8 cellular contexts compared by ENCODE assay signal in the genomic region with DNA sequence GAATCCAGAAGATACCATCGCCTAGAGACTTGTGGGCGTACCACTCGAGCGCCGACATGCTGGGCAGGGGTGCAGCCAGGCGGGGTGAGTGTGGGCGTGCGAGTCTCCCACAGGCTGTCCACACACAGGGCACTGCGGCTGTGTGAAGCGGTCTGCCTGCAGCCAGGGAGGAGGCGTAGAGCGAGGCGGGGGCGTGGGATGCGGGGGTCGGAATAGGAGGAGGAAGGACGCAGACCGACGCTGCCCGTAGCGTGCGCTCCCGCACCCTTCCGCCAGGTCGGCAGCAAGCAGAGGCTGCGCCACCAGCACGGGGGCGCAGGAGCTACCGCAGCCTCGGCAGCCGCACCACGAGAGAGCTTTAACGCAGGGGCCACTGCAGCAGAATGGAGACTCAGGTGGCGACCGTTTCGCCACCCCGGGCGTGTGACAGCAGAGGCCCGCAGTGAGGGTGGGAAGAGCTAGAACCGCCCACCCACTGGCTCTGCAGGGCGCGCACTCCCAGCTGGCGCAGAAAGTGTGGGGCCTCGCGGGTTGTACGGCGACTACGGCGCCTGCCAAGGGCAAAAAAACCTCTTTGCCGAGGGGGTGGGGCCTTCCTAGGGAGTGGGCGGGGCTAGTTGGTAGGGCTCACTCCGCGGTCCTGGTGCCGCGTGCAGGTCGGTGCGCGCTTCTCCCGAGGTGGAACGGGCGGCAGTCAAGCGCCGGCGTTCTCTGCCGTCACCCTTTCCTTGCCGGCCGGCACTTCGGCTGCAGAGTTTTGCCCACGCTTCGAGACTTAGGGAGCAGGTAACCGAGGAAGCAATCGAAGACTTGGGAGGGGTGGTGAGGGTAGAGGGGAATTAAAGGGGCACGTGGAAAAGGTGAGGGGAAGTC. TPM values are rescaled to one million over a fixed set of nuclear protein-coding genes. Genes with fewer than 3 reads are reported as not detected.
A peak's percentile ranks its signal among the peaks of the same experiment; 100 is the strongest.
DNase-seq lines count a peak whose midpoint lies in the region; ATAC-seq and TF ChIP-seq lines count a peak whose summit lies in the region.

A gene (minus strand): TSS at position 537 of the 873 bp plus-strand sequence. CDS start 479 bp downstream, at position 58.
A gene with protein sequence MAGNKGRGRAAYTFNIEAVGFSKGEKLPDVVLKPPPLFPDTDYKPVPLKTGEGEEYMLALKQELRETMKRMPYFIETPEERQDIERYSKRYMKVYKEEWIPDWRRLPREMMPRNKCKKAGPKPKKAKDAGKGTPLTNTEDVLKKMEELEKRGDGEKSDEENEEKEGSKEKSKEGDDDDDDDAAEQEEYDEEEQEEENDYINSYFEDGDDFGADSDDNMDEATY (plus strand): TSS at position 630 of the 873 bp plus-strand sequence. CDS start 10,704 bp downstream, outside the sequence.

- no peaks in the 10 kb centered on the region; the same call in 2 of the 3 replicates for H3K9me3 Mint-ChIP-seq in GM23338
- H3K9me3 Mint-ChIP-seq in nephron progenitor cell: peaks cover 12% of the 10 kb centered on the region
- H3K9me3 Mint-ChIP-seq in stimulated activated naive CD8-positive, alpha-beta T cell treated with anti-CD3 and anti-CD28 coated beads, Interleukin-15, Interleukin-2, amounts not matched to agents 100 ng/mL and 50 ng/mL, for 24 hours: no peaks in the 10 kb centered on the region

- H2AFZ ChIP-seq in GM23338: peak within 1 kb of the TSS; percentile 90

- peak within 1 kb of the TSS; percentile 79 for H3K4me2 ChIP-seq in GM23338

- no peaks in the 10 kb centered on the region for H3K9me3 ChIP-seq in ES-I3 (ENCODE audit: control insufficient read depth, insufficient read depth, low read length)

- H3K4me3 Mint-ChIP-seq in GM23338 (peak within 1 kb of the TSS; percentile 97), nephron progenitor cell (peak within 1 kb of the TSS; percentile 96)
- H3K4me3 Mint-ChIP-seq in stimulated activated naive CD8-positive, alpha-beta T cell treated with anti-CD3 and anti-CD28 coated beads, Interleukin-15, Interleukin-2, amounts not matched to agents 100 ng/mL and 50 ng/mL, for 24 hours: peak within 1 kb of the TSS; percentile 94

- peaks cover 20% of the 10 kb centered on the region for H3K36me3 Mint-ChIP-seq in GM23338 (ENCODE audit: low read depth)
- peaks cover 20% of the 10 kb centered on the region for H3K36me3 Mint-ChIP-seq in nephron progenitor cell (ENCODE audit: low read depth)
- peaks cover 37% of the 10 kb centered on the region for H3K36me3 Mint-ChIP-seq in stimulated activated naive CD8-positive, alpha-beta T cell treated with anti-CD3 and anti-CD28 coated beads, Interleukin-15, Interleukin-2, amounts not matched to agents 100 ng/mL and 50 ng/mL, for 24 hours (ENCODE audit: low read depth)

- no peaks in the 10 kb centered on the region for H3K27me3 ChIP-seq in GM23338 (ENCODE audit: insufficient read depth)

- peaks cover 46% of the 10 kb centered on the region for H3K4me1 Mint-ChIP-seq in GM23338
- peaks cover 33% of the 10 kb centered on the region for H3K4me1 Mint-ChIP-seq in nephron progenitor cell
- peaks cover 45% of the 10 kb centered on the region for H3K4me1 Mint-ChIP-seq in stimulated activated naive CD8-positive, alpha-beta T cell treated with anti-CD3 and anti-CD28 coated beads, Interleukin-15, Interleukin-2, amounts not matched to agents 100 ng/mL and 50 ng/mL, for 24 hours (ENCODE audit: low read depth)

- H3K4me3 ChIP-seq in GM23338 (peak within 1 kb of the TSS; percentile 83), fibroblast of the aortic adventitia (ENCODE audit: low read depth, low read length) (peak within 1 kb of the TSS; percentile 92)

- H3K36me3 ChIP-seq in ES-I3 (ENCODE audit: insufficient read depth, low read length) (no peaks in the 10 kb centered on the region), GM23338 (ENCODE audit: insufficient read depth) (no peaks in the 10 kb centered on the region)

- DNase-seq in GM23338 (ENCODE audit: low spot score): peak; percentile 96
- peak; percentile 87 to 93 for DNase-seq in Kasumi-1 (lab: John Stamatoyannopoulos, UW)
- DNase-seq in RPMI8226: peak; percentile 97
- DNase-seq in activated T-helper 9 cell treated with anti-CD3 and anti-CD28 coated beads, Interleukin-2, amount 50 U/mL, for 16 hours (ENCODE audit: low read depth): peak; percentile 87
- DNase-seq in fibroblast of the aortic adventitia (ENCODE audit: low read depth): peak; percentile 88
- DNase-seq in nephron progenitor cell: peak; percentile 96

- H3K9ac ChIP-seq in ES-I3 (ENCODE audit: low read depth, low read length): peak within 1 kb of the TSS; percentile 62

- H3K27me3 Mint-ChIP-seq in GM23338 (ENCODE audit: insufficient read depth, low read depth, poor library complexity): peaks cover 14% of the 10 kb centered on the region
- H3K27me3 Mint-ChIP-seq in nephron progenitor cell (ENCODE audit: low read depth, poor library complexity): peaks cover 4% of the 10 kb centered on the region
- no peaks in the 10 kb centered on the region for H3K27me3 Mint-ChIP-seq in stimulated activated naive CD8-positive, alpha-beta T cell treated with anti-CD3 and anti-CD28 coated beads, Interleukin-15, Interleukin-2, amounts not matched to agents 100 ng/mL and 50 ng/mL, for 24 hours

- H3K27ac ChIP-seq in GM23338 (ENCODE audit: low read depth): peak within 1 kb of the TSS; percentile 85

- peak; percentile 80 for ATAC-seq in GM23338

- peak within 1 kb of the TSS; percentile 95 for H3K27ac Mint-ChIP-seq in GM23338
- H3K27ac Mint-ChIP-seq in nephron progenitor cell: peak within 1 kb of the TSS; percentile 98
- H3K27ac Mint-ChIP-seq in stimulated activated naive CD8-positive, alpha-beta T cell treated with anti-CD3 and anti-CD28 coated beads, Interleukin-15, Interleukin-2, amounts not matched to agents 100 ng/mL and 50 ng/mL, for 24 hours: peak within 1 kb of the TSS; percentile 94

- peaks cover 48% of the 10 kb centered on the region for H3K79me2 ChIP-seq in GM23338 (replicated peaks; ENCODE audit: insufficient read depth)

- H4K20me1 ChIP-seq in GM23338 (replicated peaks; ENCODE audit: insufficient read depth): no peaks in the 10 kb centered on the region

- H3F3A ChIP-seq in GM23338 (replicated peaks; ENCODE audit: low read depth): peaks cover 22% of the 10 kb centered on the region

- H3K9me2 ChIP-seq in GM23338 (ENCODE audit: insufficient read depth): no peaks in the 10 kb centered on the region

- H3K4me1 ChIP-seq in ES-I3 (ENCODE audit: insufficient read depth, low read length) (peaks cover 19% of the 10 kb centered on the region), GM23338 (ENCODE audit: insufficient read depth) (peaks cover 37% of the 10 kb centered on the region)

- TF ChIP-seq CTCF in GM23338 (conservative IDR thresholded peaks at IDR 0.05; ENCODE audit: low read depth in 2 of 2): peak; percentile 39 to 45; a peak in 3 of 4 replicates
- peak; percentile 73 for TF ChIP-seq CTCF in fibroblast of the aortic adventitia (IDR thresholded peaks at IDR 0.05; ENCODE audit: insufficient read depth, low read length)
- peak; percentile 51 for TF ChIP-seq CTCF in nephron progenitor cell (IDR thresholded peaks at IDR 0.05)

TF ChIP-seq in GM23338, 12 proteins besides CTCF, POLR2A, EP300 and RAD21 (continues in another document):
- TF ChIP-seq POLR2AphosphoS5 (IDR thresholded peaks at IDR 0.05; ENCODE audit: low read depth): peak; percentile 91
- TF ChIP-seq EZH2 (IDR thresholded peaks at IDR 0.05; ENCODE audit: low read depth, unreplicated experiment): no peak
- no peak for TF ChIP-seq JUNB (IDR thresholded peaks at IDR 0.05; ENCODE audit: unreplicated experiment)
- TF ChIP-seq EZH2phosphoT487 (IDR thresholded peaks at IDR 0.05; ENCODE audit: unreplicated experiment): no peak
- no peak for TF ChIP-seq ZNF331 (CRISPR knock-in tag; IDR thresholded peaks at IDR 0.05; ENCODE audit: low read depth)
- no peak for TF ChIP-seq STAT1 (IDR thresholded peaks at IDR 0.05; ENCODE audit: unreplicated experiment)
- TF ChIP-seq, protein P1, sequence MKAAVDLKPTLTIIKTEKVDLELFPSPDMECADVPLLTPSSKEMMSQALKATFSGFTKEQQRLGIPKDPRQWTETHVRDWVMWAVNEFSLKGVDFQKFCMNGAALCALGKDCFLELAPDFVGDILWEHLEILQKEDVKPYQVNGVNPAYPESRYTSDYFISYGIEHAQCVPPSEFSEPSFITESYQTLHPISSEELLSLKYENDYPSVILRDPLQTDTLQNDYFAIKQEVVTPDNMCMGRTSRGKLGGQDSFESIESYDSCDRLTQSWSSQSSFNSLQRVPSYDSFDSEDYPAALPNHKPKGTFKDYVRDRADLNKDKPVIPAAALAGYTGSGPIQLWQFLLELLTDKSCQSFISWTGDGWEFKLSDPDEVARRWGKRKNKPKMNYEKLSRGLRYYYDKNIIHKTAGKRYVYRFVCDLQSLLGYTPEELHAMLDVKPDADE (IDR thresholded peaks at IDR 0.05): 0 out of 2 replicates have a peak, but pooled peaks have one; percentile 45
- TF ChIP-seq ZNF114 (CRISPR knock-in tag; IDR thresholded peaks at IDR 0.05): no peak

RNA-seq across cellular contexts. Expression of the first gene that starts in this region (rescaled TPM):
- total RNA-seq in GM23338 (2014; rRNA removed; shearing (Covaris generic)): 8.1 and 10.0 TPM in 2 replicates
- 4.1 and 4.3 TPM in 2 replicates for polyA plus RNA-seq in GM23338 (2016; fragmentation: Nextera tagmentation; extraction: Ambion mirVana)
- total RNA-seq in fibroblast of the aortic adventitia (ENCODE audit: low replicate concordance): 6.4 and 10.3 TPM in 2 replicates

RNA-seq across cellular contexts. Expression of the second gene that starts in this region (rescaled TPM):
- total RNA-seq in GM23338 (2014; rRNA removed; shearing (Covaris generic)): 130 and 147 TPM in 2 replicates
- 376 and 377 TPM in 2 replicates for polyA plus RNA-seq in GM23338 (2016; fragmentation: Nextera tagmentation; extraction: Ambion mirVana)
- total RNA-seq in fibroblast of the aortic adventitia (ENCODE audit: low replicate concordance): 6.7 and 20.6 TPM in 2 replicates

Comparison
In these comparisons a context has a peak if more than half of its experiments do, and no peak if none do; other contexts are left out.
1. Peak in every context shown above with its lines: DNase-seq, ATAC-seq, H3K4me3 ChIP-seq and H3K27ac ChIP-seq.